In genomic region chr12:110314308-110314707, GRCh38 we compare ENCODE assay signal across 9 cellular contexts. TPM values are rescaled to one million over a fixed set of nuclear protein-coding genes. Genes with fewer than 3 reads are reported as not detected.
DNase-seq lines count a peak whose midpoint lies in the region; ATAC-seq and TF ChIP-seq lines count a peak whose summit lies in the region.
"Had no signal": no experiment of that assay in that cellular context is flagged by ENCODE, and none has a peak within 500 bp of the region (broad histone marks: within the 10 kb centered on the region; RNA-seq: fewer than 3 reads in every experiment).

No MANE protein-coding gene starts in this region.

- TF ChIP-seq CTCF in kidney epithelial cell (IDR thresholded peaks at IDR 0.05; ENCODE audit: insufficient read depth, low read length, poor library complexity, severe bottlenecking): no peak

- no peaks in the 10 kb centered on the region for H3K9me3 Mint-ChIP-seq in activated CD4-positive, alpha-beta memory T cell treated with anti-CD3 and anti-CD28 coated beads for 36 hours

- H3K27ac Mint-ChIP-seq in activated CD4-positive, alpha-beta memory T cell treated with anti-CD3 and anti-CD28 coated beads for 36 hours: peak overlapping the region; percentile 82

- POLR2A ChIA-PET in activated CD4-positive, alpha-beta memory T cell treated with anti-CD3 and anti-CD28 coated beads for 36 hours (lab: Charles Lee): interaction anchor here (1.0 to 1.5 kb wide), 2 partner anchors 33 to 34 kb away, joined by 3 to 7 read pairs; no protein-coding TSS in a partner anchor

- H3K36me3 ChIP-seq in kidney epithelial cell (ENCODE audit: control insufficient read depth, insufficient read depth, low read length): no peaks in the 10 kb centered on the region

- CTCF ChIA-PET in activated CD4-positive, alpha-beta memory T cell treated with anti-CD3 and anti-CD28 coated beads for 36 hours (lab: Charles Lee): interaction anchor here (0.7 kb wide), 1 partner anchor 32 kb away, joined by 4 read pairs; no protein-coding TSS in a partner anchor

- intact Hi-C loops in activated CD4-positive, alpha-beta memory T cell treated with anti-CD3 and anti-CD28 coated beads for 36 hours (cut with micrococcal nuclease): loop anchor here (1.0 to 10.0 kb wide), 2 partner anchors 28 to 260 kb away; no protein-coding TSS in a partner anchor

- no peaks in the 10 kb centered on the region for H3K27me3 Mint-ChIP-seq in activated CD4-positive, alpha-beta memory T cell treated with anti-CD3 and anti-CD28 coated beads for 36 hours

- H3K4me3 Mint-ChIP-seq in activated CD4-positive, alpha-beta memory T cell treated with anti-CD3 and anti-CD28 coated beads for 36 hours: peak overlapping the region; percentile 18

- peaks cover 22% of the 10 kb centered on the region for H3K36me3 Mint-ChIP-seq in activated CD4-positive, alpha-beta memory T cell treated with anti-CD3 and anti-CD28 coated beads for 36 hours

- peaks cover 57% of the 10 kb centered on the region for H3K4me1 Mint-ChIP-seq in activated CD4-positive, alpha-beta memory T cell treated with anti-CD3 and anti-CD28 coated beads for 36 hours (ENCODE audit: low read depth)

- ATAC-seq in HG02642 (IDR thresholded peaks at IDR 0.05; ENCODE audit: poor library complexity, unreplicated experiment): peak; percentile 48

- H3K4me3 ChIP-seq in kidney epithelial cell (ENCODE audit: low read depth, low read length): no peak overlapping the region

- DNase-seq in CD1c-positive myeloid dendritic cell (ENCODE audit: extremely low spot score) (peak; percentile 53), kidney epithelial cell (ENCODE audit: low read depth) (peak; percentile 47), SHP77 (lab: John Stamatoyannopoulos, UW) (no peak), SHP77 treated with DMSO at 0.1 percent for 48 hours (lab: John Stamatoyannopoulos, UW) (no peak), SK-N-DZ (ENCODE audit: low spot score) (no peak), 8988T (no peak)
- DNase-seq in activated CD4-positive, alpha-beta memory T cell treated with anti-CD3 and anti-CD28 coated beads for 36 hours: no peak
- DNase-seq: activated CD4-positive, CD25-positive, alpha-beta regulatory T cell had no signal

- no peaks in the 10 kb centered on the region for H3K27me3 ChIP-seq in kidney epithelial cell (ENCODE audit: control insufficient read depth, insufficient read depth, low read length)

RNA-seq across cellular contexts. Expression of gene ATP2A2, which starts 33.3 kb away (rescaled TPM):
- 100 to 1,000 TPM; 144 to 152 TPM for total RNA-seq in activated CD4-positive, alpha-beta memory T cell treated with anti-CD3 and anti-CD28 coated beads for 36 hours
- 128 and 143 TPM in 2 replicates for total RNA-seq in kidney epithelial cell
- 89.4 and 103 TPM in 2 replicates for polyA plus RNA-seq in SK-N-DZ (2014; cell fraction: cytosol; rRNA removed)
- 90.0 and 149 TPM in 2 replicates for polyA plus RNA-seq in SK-N-DZ (2014; cell fraction: nucleus; rRNA removed)

Comparison
In these comparisons a context has a peak if more than half of its experiments do, and no peak if none do; other contexts are left out.
1. DNase-seq: peak in CD1c-positive myeloid dendritic cell (single experiment) and kidney epithelial cell (single experiment); none in activated CD4-positive, alpha-beta memory T cell treated with anti-CD3 and anti-CD28 coated beads for 36 hours (single experiment), SHP77 (0 of 2), SHP77 treated with DMSO at 0.1 percent for 48 hours (single experiment), SK-N-DZ (single experiment) and 8988T (single experiment).